2 cellular contexts compared by ENCODE assay signal in the genomic region with DNA sequence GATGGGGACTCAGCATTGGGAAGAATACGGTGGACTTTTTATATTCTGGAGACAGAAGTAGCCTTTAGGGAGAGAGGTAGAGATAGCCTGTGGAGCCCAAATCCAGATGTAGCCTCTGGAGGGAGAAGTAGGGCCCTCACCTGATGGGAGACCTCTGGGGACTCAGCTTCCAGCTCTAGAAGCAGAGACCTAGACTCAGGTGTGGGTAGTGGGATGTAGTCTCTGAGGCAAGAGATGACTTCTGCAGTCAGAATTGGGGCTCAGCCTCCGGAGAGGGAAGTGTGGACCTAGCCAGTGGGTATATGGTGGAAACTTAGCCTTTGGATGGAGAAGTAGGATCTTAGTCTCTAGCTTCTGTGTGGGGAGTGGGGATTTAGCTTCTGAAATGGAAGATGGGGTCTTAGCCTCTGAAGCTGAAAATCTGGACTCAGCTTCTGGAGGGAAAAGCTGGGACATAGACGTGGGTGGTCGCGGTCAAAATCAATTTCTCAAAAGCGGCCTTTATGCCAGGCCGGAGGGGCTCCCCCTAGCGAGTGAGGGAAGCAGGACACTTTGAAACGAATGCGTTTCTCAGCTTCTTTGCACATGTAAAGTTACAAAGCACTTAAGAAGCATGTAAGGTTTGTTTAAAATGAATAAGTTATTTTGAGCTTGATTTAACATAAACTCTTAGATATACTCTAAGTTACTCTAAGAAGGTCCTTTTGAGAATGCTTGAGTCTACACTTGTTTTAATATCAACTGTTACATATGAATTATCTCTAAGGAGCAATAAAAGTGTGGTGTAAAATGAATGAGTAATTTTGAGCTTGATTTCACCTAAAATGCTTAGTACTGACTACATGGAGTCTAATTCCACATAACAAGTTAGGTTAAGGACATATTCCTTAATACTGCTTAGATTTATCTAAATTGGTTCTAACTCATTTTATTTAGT.
TF ChIP-seq lines count a peak whose summit lies in the region.

No MANE protein-coding gene starts in this region.

TF ChIP-seq in Ishikawa, 13 proteins besides CTCF, POLR2A, EP300 and RAD21:
- TF ChIP-seq FOXM1 (IDR thresholded peaks at IDR 0.05; ENCODE audit: borderline replicate concordance, low read depth) (no peak), ZBTB7A (IDR thresholded peaks at IDR 0.05; ENCODE audit: low read depth) (0 out of 2 replicates have a peak, but pooled peaks have one; percentile 30)

TF ChIP-seq in HepG2, 621 proteins besides CTCF, POLR2A, EP300 and RAD21 (continues in another document):
- TF ChIP-seq STAT5B (CRISPR knock-in tag; IDR thresholded peaks at IDR 0.05), result no peak
- no peak for TF ChIP-seq THYN1 (CRISPR knock-in tag; IDR thresholded peaks at IDR 0.05; ENCODE audit: borderline replicate concordance, low read depth)
- peak; percentile 18; the same call in 1 of the 2 replicates for TF ChIP-seq RXRB (CRISPR knock-in tag; IDR thresholded peaks at IDR 0.05; ENCODE audit: borderline replicate concordance)
- TF ChIP-seq ZFP41 (CRISPR knock-in tag; IDR thresholded peaks at IDR 0.05; ENCODE audit: borderline replicate concordance), result no peak
- TF ChIP-seq, protein P1, sequence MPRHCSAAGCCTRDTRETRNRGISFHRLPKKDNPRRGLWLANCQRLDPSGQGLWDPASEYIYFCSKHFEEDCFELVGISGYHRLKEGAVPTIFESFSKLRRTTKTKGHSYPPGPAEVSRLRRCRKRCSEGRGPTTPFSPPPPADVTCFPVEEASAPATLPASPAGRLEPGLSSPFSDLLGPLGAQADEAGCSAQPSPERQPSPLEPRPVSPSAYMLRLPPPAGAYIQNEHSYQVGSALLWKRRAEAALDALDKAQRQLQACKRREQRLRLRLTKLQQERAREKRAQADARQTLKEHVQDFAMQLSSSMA (CRISPR knock-in tag; IDR thresholded peaks at IDR 0.05), result no peak
- TF ChIP-seq ZNF484 (CRISPR knock-in tag; IDR thresholded peaks at IDR 0.05; ENCODE audit: borderline replicate concordance, low read depth), result no peak
- TF ChIP-seq ZFP62 (CRISPR knock-in tag; IDR thresholded peaks at IDR 0.05), result no peak
- no peak for TF ChIP-seq NFIB (CRISPR knock-in tag; IDR thresholded peaks at IDR 0.05; ENCODE audit: borderline replicate concordance)
- TF ChIP-seq NR1H2 (CRISPR knock-in tag; IDR thresholded peaks at IDR 0.05; ENCODE audit: borderline replicate concordance, low read depth), result no peak
- no peak for TF ChIP-seq SOX5 (CRISPR knock-in tag; IDR thresholded peaks at IDR 0.05; ENCODE audit: borderline replicate concordance)
- TF ChIP-seq, protein P2, sequence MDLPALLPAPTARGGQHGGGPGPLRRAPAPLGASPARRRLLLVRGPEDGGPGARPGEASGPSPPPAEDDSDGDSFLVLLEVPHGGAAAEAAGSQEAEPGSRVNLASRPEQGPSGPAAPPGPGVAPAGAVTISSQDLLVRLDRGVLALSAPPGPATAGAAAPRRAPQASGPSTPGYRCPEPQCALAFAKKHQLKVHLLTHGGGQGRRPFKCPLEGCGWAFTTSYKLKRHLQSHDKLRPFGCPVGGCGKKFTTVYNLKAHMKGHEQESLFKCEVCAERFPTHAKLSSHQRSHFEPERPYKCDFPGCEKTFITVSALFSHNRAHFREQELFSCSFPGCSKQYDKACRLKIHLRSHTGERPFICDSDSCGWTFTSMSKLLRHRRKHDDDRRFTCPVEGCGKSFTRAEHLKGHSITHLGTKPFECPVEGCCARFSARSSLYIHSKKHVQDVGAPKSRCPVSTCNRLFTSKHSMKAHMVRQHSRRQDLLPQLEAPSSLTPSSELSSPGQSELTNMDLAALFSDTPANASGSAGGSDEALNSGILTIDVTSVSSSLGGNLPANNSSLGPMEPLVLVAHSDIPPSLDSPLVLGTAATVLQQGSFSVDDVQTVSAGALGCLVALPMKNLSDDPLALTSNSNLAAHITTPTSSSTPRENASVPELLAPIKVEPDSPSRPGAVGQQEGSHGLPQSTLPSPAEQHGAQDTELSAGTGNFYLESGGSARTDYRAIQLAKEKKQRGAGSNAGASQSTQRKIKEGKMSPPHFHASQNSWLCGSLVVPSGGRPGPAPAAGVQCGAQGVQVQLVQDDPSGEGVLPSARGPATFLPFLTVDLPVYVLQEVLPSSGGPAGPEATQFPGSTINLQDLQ (CRISPR knock-in tag; IDR thresholded peaks at IDR 0.05), result no peak
- TF ChIP-seq NKX3-1 (CRISPR knock-in tag; IDR thresholded peaks at IDR 0.05), result no peak
- TF ChIP-seq XRCC5 (optimal IDR thresholded peaks at IDR 0.05; ENCODE audit: low read length), result peak; percentile 94
- no peak for TF ChIP-seq ZSCAN20 (CRISPR knock-in tag; IDR thresholded peaks at IDR 0.05; ENCODE audit: borderline replicate concordance)
- TF ChIP-seq PHF21A (CRISPR knock-in tag; IDR thresholded peaks at IDR 0.05), result no peak
- TF ChIP-seq SMAD1 (CRISPR knock-in tag; IDR thresholded peaks at IDR 0.05; ENCODE audit: borderline replicate concordance, low read depth), result no peak
- no peak for TF ChIP-seq POLR2G (IDR thresholded peaks at IDR 0.05; ENCODE audit: low read depth, low read length)
- no peak for TF ChIP-seq MATR3 (CRISPR knock-in tag; IDR thresholded peaks at IDR 0.05)
- 0 out of 2 replicates have a peak, but pooled peaks have one; percentile 83 for TF ChIP-seq ZNF713 (CRISPR knock-in tag; IDR thresholded peaks at IDR 0.05)
- TF ChIP-seq, protein P3, sequence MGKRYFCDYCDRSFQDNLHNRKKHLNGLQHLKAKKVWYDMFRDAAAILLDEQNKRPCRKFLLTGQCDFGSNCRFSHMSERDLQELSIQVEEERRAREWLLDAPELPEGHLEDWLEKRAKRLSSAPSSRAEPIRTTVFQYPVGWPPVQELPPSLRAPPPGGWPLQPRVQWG (CRISPR knock-in tag; IDR thresholded peaks at IDR 0.05; ENCODE audit: borderline replicate concordance, low read depth), result no peak
- TF ChIP-seq, protein P4, sequence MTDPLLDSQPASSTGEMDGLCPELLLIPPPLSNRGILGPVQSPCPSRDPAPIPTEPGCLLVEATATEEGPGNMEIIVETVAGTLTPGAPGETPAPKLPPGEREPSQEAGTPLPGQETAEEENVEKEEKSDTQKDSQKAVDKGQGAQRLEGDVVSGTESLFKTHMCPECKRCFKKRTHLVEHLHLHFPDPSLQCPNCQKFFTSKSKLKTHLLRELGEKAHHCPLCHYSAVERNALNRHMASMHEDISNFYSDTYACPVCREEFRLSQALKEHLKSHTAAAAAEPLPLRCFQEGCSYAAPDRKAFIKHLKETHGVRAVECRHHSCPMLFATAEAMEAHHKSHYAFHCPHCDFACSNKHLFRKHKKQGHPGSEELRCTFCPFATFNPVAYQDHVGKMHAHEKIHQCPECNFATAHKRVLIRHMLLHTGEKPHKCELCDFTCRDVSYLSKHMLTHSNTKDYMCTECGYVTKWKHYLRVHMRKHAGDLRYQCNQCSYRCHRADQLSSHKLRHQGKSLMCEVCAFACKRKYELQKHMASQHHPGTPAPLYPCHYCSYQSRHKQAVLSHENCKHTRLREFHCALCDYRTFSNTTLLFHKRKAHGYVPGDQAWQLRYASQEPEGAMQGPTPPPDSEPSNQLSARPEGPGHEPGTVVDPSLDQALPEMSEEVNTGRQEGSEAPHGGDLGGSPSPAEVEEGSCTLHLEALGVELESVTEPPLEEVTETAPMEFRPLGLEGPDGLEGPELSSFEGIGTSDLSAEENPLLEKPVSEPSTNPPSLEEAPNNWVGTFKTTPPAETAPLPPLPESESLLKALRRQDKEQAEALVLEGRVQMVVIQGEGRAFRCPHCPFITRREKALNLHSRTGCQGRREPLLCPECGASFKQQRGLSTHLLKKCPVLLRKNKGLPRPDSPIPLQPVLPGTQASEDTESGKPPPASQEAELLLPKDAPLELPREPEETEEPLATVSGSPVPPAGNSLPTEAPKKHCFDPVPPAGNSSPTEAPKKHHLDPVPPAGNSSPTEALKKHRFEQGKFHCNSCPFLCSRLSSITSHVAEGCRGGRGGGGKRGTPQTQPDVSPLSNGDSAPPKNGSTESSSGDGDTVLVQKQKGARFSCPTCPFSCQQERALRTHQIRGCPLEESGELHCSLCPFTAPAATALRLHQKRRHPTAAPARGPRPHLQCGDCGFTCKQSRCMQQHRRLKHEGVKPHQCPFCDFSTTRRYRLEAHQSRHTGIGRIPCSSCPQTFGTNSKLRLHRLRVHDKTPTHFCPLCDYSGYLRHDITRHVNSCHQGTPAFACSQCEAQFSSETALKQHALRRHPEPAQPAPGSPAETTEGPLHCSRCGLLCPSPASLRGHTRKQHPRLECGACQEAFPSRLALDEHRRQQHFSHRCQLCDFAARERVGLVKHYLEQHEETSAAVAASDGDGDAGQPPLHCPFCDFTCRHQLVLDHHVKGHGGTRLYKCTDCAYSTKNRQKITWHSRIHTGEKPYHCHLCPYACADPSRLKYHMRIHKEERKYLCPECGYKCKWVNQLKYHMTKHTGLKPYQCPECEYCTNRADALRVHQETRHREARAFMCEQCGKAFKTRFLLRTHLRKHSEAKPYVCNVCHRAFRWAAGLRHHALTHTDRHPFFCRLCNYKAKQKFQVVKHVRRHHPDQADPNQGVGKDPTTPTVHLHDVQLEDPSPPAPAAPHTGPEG (CRISPR knock-in tag; IDR thresholded peaks at IDR 0.05), result no peak
- TF ChIP-seq, protein P5, sequence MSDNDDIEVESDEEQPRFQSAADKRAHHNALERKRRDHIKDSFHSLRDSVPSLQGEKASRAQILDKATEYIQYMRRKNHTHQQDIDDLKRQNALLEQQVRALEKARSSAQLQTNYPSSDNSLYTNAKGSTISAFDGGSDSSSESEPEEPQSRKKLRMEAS (IDR thresholded peaks at IDR 0.05), result no peak
- TF ChIP-seq ZNF788 (CRISPR knock-in tag; IDR thresholded peaks at IDR 0.05; ENCODE audit: borderline replicate concordance), result 0 out of 2 replicates have a peak, but pooled peaks have one; percentile 42
- TF ChIP-seq RFX3 (CRISPR knock-in tag; IDR thresholded peaks at IDR 0.05), result no peak
- no peak for TF ChIP-seq RCOR2 (CRISPR knock-in tag; IDR thresholded peaks at IDR 0.05)
- TF ChIP-seq WIZ (CRISPR knock-in tag; IDR thresholded peaks at IDR 0.05), result no peak
- TF ChIP-seq, protein P6, sequence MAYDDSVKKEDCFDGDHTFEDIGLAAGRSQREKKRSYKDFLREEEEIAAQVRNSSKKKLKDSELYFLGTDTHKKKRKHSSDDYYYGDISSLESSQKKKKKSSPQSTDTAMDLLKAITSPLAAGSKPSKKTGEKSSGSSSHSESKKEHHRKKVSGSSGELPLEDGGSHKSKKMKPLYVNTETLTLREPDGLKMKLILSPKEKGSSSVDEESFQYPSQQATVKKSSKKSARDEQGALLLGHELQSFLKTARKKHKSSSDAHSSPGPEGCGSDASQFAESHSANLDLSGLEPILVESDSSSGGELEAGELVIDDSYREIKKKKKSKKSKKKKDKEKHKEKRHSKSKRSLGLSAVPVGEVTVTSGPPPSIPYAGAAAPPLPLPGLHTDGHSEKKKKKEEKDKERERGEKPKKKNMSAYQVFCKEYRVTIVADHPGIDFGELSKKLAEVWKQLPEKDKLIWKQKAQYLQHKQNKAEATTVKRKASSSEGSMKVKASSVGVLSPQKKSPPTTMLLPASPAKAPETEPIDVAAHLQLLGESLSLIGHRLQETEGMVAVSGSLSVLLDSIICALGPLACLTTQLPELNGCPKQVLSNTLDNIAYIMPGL (CRISPR knock-in tag; IDR thresholded peaks at IDR 0.05; ENCODE audit: borderline replicate concordance in 1 of 2, low read depth in 1 of 2), result peak in 1 of 2 experiments; percentile 72; a peak in 1 of 4 replicates
- TF ChIP-seq ZMAT3 (CRISPR knock-in tag; conservative IDR thresholded peaks at IDR 0.05), result no peak
- TF ChIP-seq ZNF75D (CRISPR knock-in tag; IDR thresholded peaks at IDR 0.05; ENCODE audit: borderline replicate concordance), result no peak
- no peak for TF ChIP-seq ZNF296 (CRISPR knock-in tag; conservative IDR thresholded peaks at IDR 0.05)
- TF ChIP-seq, protein P7, sequence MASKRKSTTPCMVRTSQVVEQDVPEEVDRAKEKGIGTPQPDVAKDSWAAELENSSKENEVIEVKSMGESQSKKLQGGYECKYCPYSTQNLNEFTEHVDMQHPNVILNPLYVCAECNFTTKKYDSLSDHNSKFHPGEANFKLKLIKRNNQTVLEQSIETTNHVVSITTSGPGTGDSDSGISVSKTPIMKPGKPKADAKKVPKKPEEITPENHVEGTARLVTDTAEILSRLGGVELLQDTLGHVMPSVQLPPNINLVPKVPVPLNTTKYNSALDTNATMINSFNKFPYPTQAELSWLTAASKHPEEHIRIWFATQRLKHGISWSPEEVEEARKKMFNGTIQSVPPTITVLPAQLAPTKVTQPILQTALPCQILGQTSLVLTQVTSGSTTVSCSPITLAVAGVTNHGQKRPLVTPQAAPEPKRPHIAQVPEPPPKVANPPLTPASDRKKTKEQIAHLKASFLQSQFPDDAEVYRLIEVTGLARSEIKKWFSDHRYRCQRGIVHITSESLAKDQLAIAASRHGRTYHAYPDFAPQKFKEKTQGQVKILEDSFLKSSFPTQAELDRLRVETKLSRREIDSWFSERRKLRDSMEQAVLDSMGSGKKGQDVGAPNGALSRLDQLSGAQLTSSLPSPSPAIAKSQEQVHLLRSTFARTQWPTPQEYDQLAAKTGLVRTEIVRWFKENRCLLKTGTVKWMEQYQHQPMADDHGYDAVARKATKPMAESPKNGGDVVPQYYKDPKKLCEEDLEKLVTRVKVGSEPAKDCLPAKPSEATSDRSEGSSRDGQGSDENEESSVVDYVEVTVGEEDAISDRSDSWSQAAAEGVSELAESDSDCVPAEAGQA (IDR thresholded peaks at IDR 0.05; ENCODE audit: low read depth), result no peak
- TF ChIP-seq, protein P7 (CRISPR knock-in tag; IDR thresholded peaks at IDR 0.05; ENCODE audit: borderline replicate concordance), result no peak
- no peak for TF ChIP-seq PCBP1 (IDR thresholded peaks at IDR 0.05; ENCODE audit: borderline replicate concordance, low read depth, low read length)
- 0 out of 2 replicates have a peak, but pooled peaks have one; percentile 11 for TF ChIP-seq RARA (CRISPR knock-in tag; IDR thresholded peaks at IDR 0.05)
- TF ChIP-seq HOXA3 (CRISPR knock-in tag; IDR thresholded peaks at IDR 0.05), result no peak
- no peak for TF ChIP-seq ZNF441 (CRISPR knock-in tag; IDR thresholded peaks at IDR 0.05; ENCODE audit: borderline replicate concordance)
- no peak for TF ChIP-seq ZC3H4 (CRISPR knock-in tag; IDR thresholded peaks at IDR 0.05; ENCODE audit: borderline replicate concordance)
- TF ChIP-seq GATA4 (IDR thresholded peaks at IDR 0.05; ENCODE audit: borderline replicate concordance, low read depth), result no peak
